32 cellular contexts compared by ENCODE assay signal in genomic region chr20:1477896-1478490, GRCh38. TPM values are rescaled to one million over a fixed set of nuclear protein-coding genes. Genes with fewer than 3 reads are reported as not detected.
DNase-seq lines count a peak whose midpoint lies in the region; ATAC-seq, FAIRE-seq and TF ChIP-seq lines count a peak whose summit lies in the region.
"Had no signal": no experiment of that assay in that cellular context is flagged by ENCODE, and none has a peak within 500 bp of the region (broad histone marks: within the 10 kb centered on the region; RNA-seq: fewer than 3 reads in every experiment).

No MANE protein-coding gene starts in this region.

- H3K36me3 Mint-ChIP-seq in activated T-cell treated with anti-CD3 and anti-CD28 coated beads, Interleukin-2, amount 50 U/mL, for 72 hours (ENCODE audit: insufficient read depth in 2 of 2), result no peaks in the 10 kb centered on the region
- H3K36me3 Mint-ChIP-seq: activated CD4-positive, alpha-beta memory T cell treated with anti-CD3 and anti-CD28 coated beads for 36 hours; activated naive CD4-positive, alpha-beta T cell treated with anti-CD3 and anti-CD28 coated beads, Interleukin-2, amount 10 ng/mL, durations not matched to agents 7 days and 5 days; neural progenitor cell had no signal

- no peak for ATAC-seq in activated T-cell treated with anti-CD3 and anti-CD28 coated beads, Interleukin-2, amount 50 U/mL, for 72 hours (replicated peaks in 1 of 2)
- no peak for ATAC-seq in aorta (ENCODE audit: low FRiP score)
- ATAC-seq: activated CD4-positive, CD25-positive, alpha-beta regulatory T cell treated with anti-CD3 and anti-CD28 coated beads, Interleukin-2, amount 50 U/mL, for 24 hours; left ventricle myocardium superior; Right ventricle myocardium inferior had no signal

- H3K79me2 ChIP-seq in ACC112 (ENCODE audit: control insufficient read depth, insufficient read depth, low read length, unreplicated experiment) (no peaks in the 10 kb centered on the region), trophoblast cell (ENCODE audit: control insufficient read depth, insufficient read depth, low read length, poor library complexity) (no peaks in the 10 kb centered on the region)

- H3K18ac ChIP-seq in trophoblast cell (ENCODE audit: low read length), result peak overlapping the region; percentile 51

- no peak overlapping the region for H3K4me3 Mint-ChIP-seq in activated T-cell treated with anti-CD3 and anti-CD28 coated beads, Interleukin-2, amount 50 U/mL, for 72 hours
- H3K4me3 Mint-ChIP-seq: activated CD4-positive, alpha-beta memory T cell treated with anti-CD3 and anti-CD28 coated beads for 36 hours; activated naive CD4-positive, alpha-beta T cell treated with anti-CD3 and anti-CD28 coated beads, Interleukin-2, amount 10 ng/mL, durations not matched to agents 7 days and 5 days; neural progenitor cell had no signal

- no peak overlapping the region for H3K9ac ChIP-seq in trophoblast cell (ENCODE audit: low read length)
- H3K9ac ChIP-seq: neural progenitor cell had no signal

- intact Hi-C loops in aorta (cut with DNase I), result no loop called here

- TF ChIP-seq CTCF in bronchial epithelial cell (IDR thresholded peaks at IDR 0.05; ENCODE audit: insufficient read depth, low read length, severe bottlenecking), result no peak

- WGBS in trophoblast cell (ENCODE audit: extremely low coverage, insufficient coverage, insufficient read length), result no CpG with 5 or more reads among the region's 7 CpGs
- 83 to 86% methylated on average over 7 of the region's 7 CpGs for WGBS in aorta, 2 donors

- peak overlapping the region; percentile 57 for H2BK5ac ChIP-seq in trophoblast cell (ENCODE audit: low read depth, low read length, poor library complexity)

- no peaks in the 10 kb centered on the region for H3K9me3 ChIP-seq in trophoblast cell (ENCODE audit: insufficient read depth, low read depth, low read length)
- H3K9me3 ChIP-seq in aorta (ENCODE audit: control insufficient read depth, low read length), result no peaks in the 10 kb centered on the region
- H3K9me3 ChIP-seq: BE2C had no signal

- H3K27me3 ChIP-seq in ACC112 (ENCODE audit: insufficient read depth, low read length) (no peaks in the 10 kb centered on the region), bronchial epithelial cell (ENCODE audit: control insufficient read depth, insufficient read depth, low read length) (no peaks in the 10 kb centered on the region), trophoblast cell (ENCODE audit: insufficient read depth, low read length) (no peaks in the 10 kb centered on the region), aorta (ENCODE audit: control insufficient read depth in 1 of 2, insufficient read depth in 2 of 2, low read length in 1 of 2) (peaks cover 0 to 2% of the 10 kb centered on the region in 2 donors)
- H3K27me3 ChIP-seq: BE2C, brain microvascular endothelial cell, neural progenitor cell had no signal

- peaks cover 4% of the 10 kb centered on the region for H3K79me1 ChIP-seq in trophoblast cell (ENCODE audit: low read length)

- peak overlapping the region; percentile 50 for H2BK12ac ChIP-seq in trophoblast cell (ENCODE audit: low read length)

- no peak overlapping the region for H2AFZ ChIP-seq in ACC112 (ENCODE audit: low read length, unreplicated experiment)
- no peak overlapping the region for H2AFZ ChIP-seq in trophoblast cell (ENCODE audit: insufficient read depth, low read length, poor library complexity)
- H2AFZ ChIP-seq: neural progenitor cell had no signal

- peak; percentile 18 for FAIRE-seq in bronchial epithelial cell (lab: Jason Lieb, UNC)
- FAIRE-seq: kidney, urothelium cell line had no signal

- peak; percentile 81 for DNase-seq in HPDE6-E6E7 (ENCODE audit: extremely low spot score)
- peak; percentile 93 for DNase-seq in bronchial epithelial cell (ENCODE audit: low read depth)
- DNase-seq in trophoblast cell, result peak; percentile 96 to 98
- DNase-seq in activated T-cell treated with anti-CD3 and anti-CD28 coated beads, Interleukin-2, amount 50 U/mL, for 72 hours, result no peak
- no peak for DNase-seq in EL
- no peak for DNase-seq in aorta
- DNase-seq in NCI-H2196 treated with DMSO at 0.1 percent for 48 hours (lab: John Stamatoyannopoulos, UW; ENCODE audit: unreplicated experiment), result no peak
- DNase-seq: activated CD4-positive, alpha-beta memory T cell treated with anti-CD3 and anti-CD28 coated beads for 36 hours; activated CD8-positive, alpha-beta memory T cell treated with anti-CD3 and anti-CD28 coated beads, Interleukin-2, amount 50 U/mL, for 48 hours; activated naive CD4-positive, alpha-beta T cell treated with anti-CD3 and anti-CD28 coated beads, Interleukin-2, amount 10 ng/mL, durations not matched to agents 7 days and 5 days; BE2C; brain microvascular endothelial cell; DMS153; effector CD4-positive, alpha-beta T cell; head of caudate nucleus; kidney; left ventricle myocardium superior; NCI-H1048; NCI-H1694; NCI-H510A treated with DMSO at 0.1 percent for 48 hours; OCI-M1; stimulated activated CD4-positive, alpha-beta T cell treated with anti-CD3 and anti-CD28 coated beads, Interleukin-1b, Interleukin-23, amount 100 ng/mL, for 48 hours; stimulated activated naive CD4-positive, alpha-beta T cell treated with Interleukin-2 at 50 U/mL for 16 hours; T-helper 2 cell had no signal

- peak overlapping the region; percentile 81 for H4K91ac ChIP-seq in trophoblast cell (ENCODE audit: low read depth, low read length)

- H3K36me3 ChIP-seq in ACC112 (ENCODE audit: insufficient read depth, low read length), result no peaks in the 10 kb centered on the region
- no peaks in the 10 kb centered on the region for H3K36me3 ChIP-seq in bronchial epithelial cell (ENCODE audit: control insufficient read depth, insufficient read depth, low read length)
- no peaks in the 10 kb centered on the region for H3K36me3 ChIP-seq in trophoblast cell (ENCODE audit: control insufficient read depth in 1 of 2, insufficient read depth in 2 of 2, low read length in 2 of 2)
- no peaks in the 10 kb centered on the region for H3K36me3 ChIP-seq in aorta (ENCODE audit: control insufficient read depth in 1 of 2, insufficient read depth in 2 of 2, low read length in 1 of 2)
- H3K36me3 ChIP-seq: BE2C, brain microvascular endothelial cell, neural progenitor cell had no signal

- H3K4me3 ChIP-seq in ACC112 (ENCODE audit: low read depth, low read length) (no peak overlapping the region), bronchial epithelial cell (ENCODE audit: low read depth, low read length) (peak overlapping the region; percentile 31), trophoblast cell (ENCODE audit: low read depth, low read length) (no peak overlapping the region), aorta (ENCODE audit: low read length in 2 of 2) (no peak overlapping the region)
- H3K4me3 ChIP-seq: neural progenitor cell had no signal

- no peak overlapping the region for H3K4ac ChIP-seq in trophoblast cell (ENCODE audit: low read depth, low read length)

- peaks cover 15% of the 10 kb centered on the region for H3K4me1 ChIP-seq in ACC112 (ENCODE audit: control insufficient read depth, insufficient read depth, low read length, unreplicated experiment)
- H3K4me1 ChIP-seq in trophoblast cell (ENCODE audit: control insufficient read depth in 1 of 2, insufficient read depth in 2 of 2, low read length in 2 of 2), result peaks cover 5 to 14% of the 10 kb centered on the region in 2 experiments
- H3K4me1 ChIP-seq in aorta (ENCODE audit: control insufficient read depth in 1 of 2, insufficient read depth in 2 of 2, low read length in 2 of 2), result no peaks in the 10 kb centered on the region
- H3K4me1 ChIP-seq: BE2C, neural progenitor cell had no signal

- no peak overlapping the region for H3K23ac ChIP-seq in trophoblast cell (ENCODE audit: low read length)

- H4K8ac ChIP-seq in trophoblast cell (ENCODE audit: low read depth, low read length), result peak overlapping the region; percentile 58

- no peak overlapping the region for H3K4me2 ChIP-seq in trophoblast cell (ENCODE audit: low read length)
- H3K4me2 ChIP-seq: neural progenitor cell had no signal

- H3K4me1 Mint-ChIP-seq in activated T-cell treated with anti-CD3 and anti-CD28 coated beads, Interleukin-2, amount 50 U/mL, for 72 hours (ENCODE audit: low read depth), result no peaks in the 10 kb centered on the region
- H3K4me1 Mint-ChIP-seq: activated naive CD4-positive, alpha-beta T cell treated with anti-CD3 and anti-CD28 coated beads, Interleukin-2, amount 10 ng/mL, durations not matched to agents 7 days and 5 days; neural progenitor cell had no signal

- H3K9me3 Mint-ChIP-seq in activated T-cell treated with anti-CD3 and anti-CD28 coated beads, Interleukin-2, amount 50 U/mL, for 72 hours, result no peaks in the 10 kb centered on the region
- H3K9me3 Mint-ChIP-seq: activated CD4-positive, alpha-beta memory T cell treated with anti-CD3 and anti-CD28 coated beads for 36 hours; activated naive CD4-positive, alpha-beta T cell treated with anti-CD3 and anti-CD28 coated beads, Interleukin-2, amount 10 ng/mL, durations not matched to agents 7 days and 5 days; neural progenitor cell had no signal

- no peak overlapping the region for H2AK5ac ChIP-seq in trophoblast cell (ENCODE audit: low read length)

- H3K14ac ChIP-seq in trophoblast cell (ENCODE audit: low read length), result peak overlapping the region; percentile 75

- no peak overlapping the region for H3K27ac Mint-ChIP-seq in activated T-cell treated with anti-CD3 and anti-CD28 coated beads, Interleukin-2, amount 50 U/mL, for 72 hours
- H3K27ac Mint-ChIP-seq: activated CD4-positive, alpha-beta memory T cell treated with anti-CD3 and anti-CD28 coated beads for 36 hours; activated naive CD4-positive, alpha-beta T cell treated with anti-CD3 and anti-CD28 coated beads, Interleukin-2, amount 10 ng/mL, durations not matched to agents 7 days and 5 days; neural progenitor cell had no signal

- peaks cover 5% of the 10 kb centered on the region for H3K27me3 Mint-ChIP-seq in activated T-cell treated with anti-CD3 and anti-CD28 coated beads, Interleukin-2, amount 50 U/mL, for 72 hours (ENCODE audit: low read depth)

- H4K12ac ChIP-seq in trophoblast cell (ENCODE audit: low read depth, low read length), result no peak overlapping the region

- H3K27ac ChIP-seq in ACC112 (ENCODE audit: low read depth, low read length), result 0 out of 2 replicates have a peak overlapping the region, but pooled peaks have one; percentile 64
- peak overlapping the region; percentile 62 for H3K27ac ChIP-seq in trophoblast cell (ENCODE audit: low read depth, low read length)
- no peak overlapping the region for H3K27ac ChIP-seq in aorta (ENCODE audit: low read depth in 1 of 2, low read length in 2 of 2)
- H3K27ac ChIP-seq: brain microvascular endothelial cell, neural progenitor cell had no signal

- H2BK120ac ChIP-seq in trophoblast cell (ENCODE audit: insufficient read depth, low read length, poor library complexity), result peak overlapping the region; percentile 90

RNA-seq across cellular contexts. Expression of gene NSFL1C, which starts 11.3 kb away (rescaled TPM):
- 18.7 and 19.7 TPM in 2 replicates for total RNA-seq in bronchial epithelial cell
- polyA plus RNA-seq in trophoblast cell (2013), result 60.7 and 62.9 TPM in 2 replicates
- 10 to 100 TPM; 57.9 to 75.4 TPM for total RNA-seq in activated T-cell treated with anti-CD3 and anti-CD28 coated beads, Interleukin-2, amount 50 U/mL, for 72 hours
- total RNA-seq in aorta, result 10 to 100 TPM; 61.3 to 71.3 TPM
- 10 to 100 TPM; 35.6 to 59.7 TPM for polyA plus RNA-seq in aorta

RNA-seq across cellular contexts. Expression of gene SIRPB2, which starts 13.2 kb away (rescaled TPM):
- total RNA-seq in bronchial epithelial cell (under 0.01 and 0.26 TPM in 2 replicates), aorta (10 to 100 TPM; 12.9 to 27.3 TPM)
- 0.83 and 1.1 TPM in 2 replicates for polyA plus RNA-seq in trophoblast cell (2013)
- not detected for total RNA-seq in activated T-cell treated with anti-CD3 and anti-CD28 coated beads, Interleukin-2, amount 50 U/mL, for 72 hours
- polyA plus RNA-seq in aorta, result 1 to 10 TPM in 1 of 2 donors, under 1 TPM in 1; 1.00 to 4.1 TPM
- total RNA-seq: activated CD4-positive, alpha-beta memory T cell treated with anti-CD3 and anti-CD28 coated beads for 36 hours; fibroblast of villous mesenchyme; G401; myocyte had no signal

Comparison
In these comparisons a context has a peak if more than half of its experiments do, and no peak if none do; other contexts are left out.
1. H3K27ac ChIP-seq: peak in ACC112 (single experiment) and trophoblast cell (single experiment); none in aorta (0 of 2).
2. DNase-seq: peak in HPDE6-E6E7 (single experiment), bronchial epithelial cell (single experiment) and trophoblast cell (2 of 2); none in activated T-cell treated with anti-CD3 and anti-CD28 coated beads, Interleukin-2, amount 50 U/mL, for 72 hours (0 of 2), EL (single experiment), aorta (0 of 2) and NCI-H2196 treated with DMSO at 0.1 percent for 48 hours (single experiment).
3. RNA of gene SIRPB2, which starts 13.2 kb away (total RNA-seq): 12.9 to 27.3 TPM in aorta; under 0.01 to 0.26 TPM in bronchial epithelial cell and not detected in activated T-cell treated with anti-CD3 and anti-CD28 coated beads, Interleukin-2, amount 50 U/mL, for 72 hours; every median in the first group is over 10 times any median in the second.